Comparison of ENCODE assay signal across 20 cellular contexts in genomic region chr7:127678330-127678729, GRCh38. TPM values are rescaled to one million over a fixed set of nuclear protein-coding genes. Genes with fewer than 3 reads are reported as not detected.
DNase-seq lines count a peak whose midpoint lies in the region; ATAC-seq and TF ChIP-seq lines count a peak whose summit lies in the region.
"Had no signal": no experiment of that assay in that cellular context is flagged by ENCODE, and none has a peak within 500 bp of the region (broad histone marks: within the 10 kb centered on the region; RNA-seq: fewer than 3 reads in every experiment).

No MANE protein-coding gene starts in this region.

- no peak overlapping the region for H3K18ac ChIP-seq in IMR-90 (ENCODE audit: low read depth, low read length)

- no TSS peak for BruUV-seq in IMR-90 (replicated peaks; lab: Mats Ljungman, UMichigan)

- no peak for TF ChIP-seq EP300 in ovary (IDR thresholded peaks at IDR 0.05)

- intact Hi-C loops in IMR-90 (cut with micrococcal nuclease) (loop anchor here (2.0 kb wide), 1 partner anchor 20 kb away; no protein-coding TSS in a partner anchor), ovary (cut with DNase I) (no loop called here)

- H3K27ac ChIP-seq in IMR-90 (ENCODE audit: insufficient read depth, low read length): peak overlapping the region; percentile 69; the same call in 1 of the 2 replicates
- H3K27ac ChIP-seq in ovary: no peak overlapping the region
- H3K27ac ChIP-seq: 22Rv1, upper lobe of left lung had no signal

- WGBS in IMR-90 (ENCODE audit: extremely low coverage in 2 of 2, insufficient read length in 1 of 2), 2 experiments: 96% methylated on average over 4 of the region's 6 CpGs; no CpG with 5 or more reads in 1 of the 2 experiments
- WGBS in ovary, 3 donors: 74 to 85% (median 85%) methylated on average over 6 of the region's 6 CpGs

- H4K8ac ChIP-seq in IMR-90 (ENCODE audit: low read depth in 2 of 2, low read length in 2 of 2): no peak overlapping the region

- H3K36me3 ChIP-seq in IMR-90 (ENCODE audit: control insufficient read depth, insufficient read depth, low read length) (no peaks in the 10 kb centered on the region; the same call in 1 of the 2 replicates), ovary (no peaks in the 10 kb centered on the region)

- H4K20me1 ChIP-seq in IMR-90 (ENCODE audit: insufficient read depth, low read length): peaks cover 51% of the 10 kb centered on the region

- H3K23ac ChIP-seq in IMR-90 (ENCODE audit: low read depth, low read length): peak overlapping the region; percentile 95; the same call in 1 of the 2 replicates

- no peak overlapping the region; the same call in 1 of the 2 replicates for H4K5ac ChIP-seq in IMR-90 (ENCODE audit: low read depth, low read length)

- no peak overlapping the region for H3K4ac ChIP-seq in IMR-90 (ENCODE audit: low read depth, low read length)

- H3K27me3 ChIP-seq in IMR-90 (ENCODE audit: control insufficient read depth, insufficient read depth, low read length) (no peaks in the 10 kb centered on the region), ovary (no peaks in the 10 kb centered on the region)
- H3K27me3 ChIP-seq: upper lobe of left lung had no signal

- peaks cover 21% of the 10 kb centered on the region for H3K9me1 ChIP-seq in IMR-90 (ENCODE audit: insufficient read depth, low read length)

- no peak overlapping the region for H4K91ac ChIP-seq in IMR-90 (ENCODE audit: insufficient read depth, low read depth, low read length)

- H3K14ac ChIP-seq in IMR-90 (replicated peaks; ENCODE audit: low read depth, low read length): peak overlapping the region; percentile 26; the same call in 1 of the 2 replicates

- no peak overlapping the region for H2BK15ac ChIP-seq in IMR-90 (ENCODE audit: low read depth, low read length)

- no peak for TF ChIP-seq RAD21 in IMR-90 (IDR thresholded peaks at IDR 0.05; ENCODE audit: low read length)

- peak overlapping the region; percentile 26; the same call in 1 of the 2 replicates for H3K4me2 ChIP-seq in IMR-90 (ENCODE audit: low read depth, low read length)

- no peak overlapping the region for H3K4me3 ChIP-seq in IMR-90 (ENCODE audit: insufficient read depth, low read depth, low read length)
- no peak overlapping the region for H3K4me3 ChIP-seq in astrocyte of the cerebellum (ENCODE audit: low read depth, low read length)
- H3K4me3 ChIP-seq in ovary: no peak overlapping the region
- H3K4me3 ChIP-seq: K562, upper lobe of left lung had no signal

- CTCF ChIA-PET in IMR-90 (lab: Yijun Ruan, JAX): no interaction called here

- H3K4me1 ChIP-seq in IMR-90 (ENCODE audit: control insufficient read depth, insufficient read depth, low read length) (peaks cover 16% of the 10 kb centered on the region), ovary (ENCODE audit: insufficient read depth) (peaks cover 6% of the 10 kb centered on the region)

- H3K56ac ChIP-seq in IMR-90 (ENCODE audit: extremely low read depth, insufficient read depth, low read length): no peak overlapping the region

- ATAC-seq in IMR-90 (ENCODE audit: low read depth): no peak
- no peak for ATAC-seq in GM19351 (IDR thresholded peaks at IDR 0.05; ENCODE audit: unreplicated experiment)
- ATAC-seq: K562 had no signal

- in situ Hi-C loops in IMR-90 (cut with MboI; ENCODE audit: low sequenced_read_pairs) (no loop called here), astrocyte of the cerebellum (cut with HindIII; ENCODE audit: low sequenced_read_pairs) (no loop called here)

- no peak overlapping the region for H2BK120ac ChIP-seq in IMR-90 (ENCODE audit: low read depth, low read length)

- H3K9me3 ChIP-seq in IMR-90 (ENCODE audit: control insufficient read depth, insufficient read depth, low read length) (no peaks in the 10 kb centered on the region), ovary (no peaks in the 10 kb centered on the region)

- H3K9ac ChIP-seq in IMR-90 (ENCODE audit: low read depth, low read length): peak overlapping the region; percentile 29; the same call in 1 of the 2 replicates

- dilution Hi-C loops in IMR-90 (cut with HindIII; ENCODE audit: low sequenced_read_pairs, unreplicated experiment): no loop called here

- peak overlapping the region; percentile 84 for H2BK5ac ChIP-seq in IMR-90 (ENCODE audit: low read depth, low read length, poor library complexity, severe bottlenecking)

- TF ChIP-seq CTCF in IMR-90 (conservative IDR thresholded peaks at IDR 0.05; ENCODE audit: low read depth, low read length) (no peak), astrocyte of the cerebellum (IDR thresholded peaks at IDR 0.05; ENCODE audit: low read depth, low read length, missing control alignments) (no peak), ovary (IDR thresholded peaks at IDR 0.05) (no peak)

- no peak overlapping the region for H2AK5ac ChIP-seq in IMR-90 (ENCODE audit: low read depth, low read length)

- peaks cover 15 to 62% of the 10 kb centered on the region in 2 experiments for H3K79me1 ChIP-seq in IMR-90 (ENCODE audit: low read depth in 1 of 2, low read length in 2 of 2)

- H2AK9ac ChIP-seq in IMR-90 (replicated peaks; ENCODE audit: low read depth, low read length, poor library complexity): no peak overlapping the region

- H2AFZ ChIP-seq in IMR-90 (replicated peaks; ENCODE audit: low read length, poor library complexity): no peak overlapping the region

- DNase-seq in NCI-H1694 (lab: John Stamatoyannopoulos, UW) (peak; percentile 22), NCI-H1694 treated with DMSO at 0.1 percent for 48 hours (lab: John Stamatoyannopoulos, UW) (no peak), IMR-90 (no peak), astrocyte of the cerebellum (ENCODE audit: low read depth) (peak; percentile 33), medulla oblongata (ENCODE audit: extremely low spot score) (peak; percentile 61), DMS79 (lab: John Stamatoyannopoulos, UW) (no peak), ovary (no peak)
- DNase-seq: activated CD4-positive, alpha-beta T cell treated with anti-CD3 and anti-CD28 coated beads, Interleukin-2, amount 50 U/mL, for 1 hour; activated effector memory CD4-positive, alpha-beta T cell treated with Interleukin-2 at 50 U/mL for 16 hours; CD4-positive, alpha-beta T cell; effector memory CD4-positive, alpha-beta T cell; foreskin melanocyte; GDM1; immature natural killer cell; NCI-H1436; NCI-H526 treated with DMSO at 0.1 percent for 48 hours; upper lobe of left lung had no signal

- TF ChIP-seq POLR2A in IMR-90 (IDR thresholded peaks at IDR 0.05; ENCODE audit: low read depth, low read length): no peak
- no peak for TF ChIP-seq POLR2A in ovary (IDR thresholded peaks at IDR 0.05)

- POLR2A ChIA-PET in IMR-90 (lab: Charles Lee; ENCODE audit: unreplicated experiment): no interaction called here

- H2BK20ac ChIP-seq in IMR-90 (ENCODE audit: low read depth, low read length): no peak overlapping the region

TF ChIP-seq in IMR-90, 13 proteins besides CTCF, POLR2A, EP300 and RAD21:
- TF ChIP-seq USF2 (IDR thresholded peaks at IDR 0.05; ENCODE audit: low read depth, low read length) (no peak), RCOR1 (IDR thresholded peaks at IDR 0.05; ENCODE audit: insufficient replicate concordance, low read length) (no peak), NFE2L2 (IDR thresholded peaks at IDR 0.05; ENCODE audit: low read depth, low read length) (no peak), CEBPB (IDR thresholded peaks at IDR 0.05; ENCODE audit: low read depth, low read length) (no peak), SMC3 (IDR thresholded peaks at IDR 0.05; ENCODE audit: low read depth, low read length) (no peak), RFX5 (IDR thresholded peaks at IDR 0.05; ENCODE audit: low read depth, low read length) (no peak)
TF ChIP-seq in IMR-90: peak in this region for 0.

RNA-seq across cellular contexts. Expression of gene SND1, which starts 26.3 kb away (rescaled TPM):
- total RNA-seq in IMR-90 (2012; rRNA removed) (246 and 294 TPM in 2 replicates), ovary (100 to 1,000 TPM in 6 of 7 donors, 10 to 100 TPM in 1; 93.6 to 271 (median 182) TPM)
- polyA plus RNA-seq in IMR-90 (2012; rRNA removed) (154 TPM in 2 replicates), ovary (100 to 1,000 TPM in 1 of 2 donors, 10 to 100 TPM in 1; 91.4 to 297 TPM)
- polyA plus RNA-seq in IMR-90 (2012; cell fraction: cytosol; rRNA removed): 162 and 171 TPM in 2 replicates
- polyA plus RNA-seq in IMR-90 (2012; cell fraction: nucleus; rRNA removed; ENCODE audit: low replicate concordance): 107 and 113 TPM in 2 replicates

Comparison
In these comparisons a context has a peak if more than half of its experiments do, and no peak if none do; other contexts are left out.
1. DNase-seq: peak in NCI-H1694 (single experiment), astrocyte of the cerebellum (single experiment) and medulla oblongata (single experiment); none in NCI-H1694 treated with DMSO at 0.1 percent for 48 hours (single experiment), IMR-90 (single experiment), DMS79 (single experiment) and ovary (0 of 5).